In the genomic region with DNA sequence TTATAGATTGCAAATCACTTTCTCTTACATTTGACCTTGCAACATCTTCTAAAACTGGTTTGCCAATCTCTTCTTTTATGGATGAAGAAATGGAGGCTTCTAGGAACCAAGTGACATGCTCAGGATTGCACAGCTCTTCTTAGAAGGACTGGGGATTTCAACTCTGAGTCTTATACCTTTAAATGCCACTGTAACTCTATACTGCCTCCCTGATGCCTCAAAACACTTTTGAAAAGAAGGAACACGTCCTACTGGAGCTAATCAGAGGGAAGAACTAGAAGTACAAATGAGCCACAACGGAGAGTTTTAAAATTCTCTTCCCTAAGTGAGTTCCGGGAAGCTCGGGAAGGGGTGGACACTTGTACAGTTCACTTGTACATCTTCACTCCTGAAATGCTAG, we compare ENCODE assay signal across 8 cellular contexts. TPM values are rescaled to one million over a fixed set of nuclear protein-coding genes. Genes with fewer than 3 reads are reported as not detected.
DNase-seq lines count a peak whose midpoint lies in the region; ATAC-seq lines count a peak whose summit lies in the region.

No MANE protein-coding gene starts in this region.

- peak overlapping the region; percentile 93 for H3K4me3 ChIP-seq in iPS-18a (ENCODE audit: low read length)

- peak overlapping the region; percentile 74 for H3K4me3 Mint-ChIP-seq in activated naive CD8-positive, alpha-beta T cell treated with anti-CD3 and anti-CD28 coated beads for 36 hours
- H3K4me3 Mint-ChIP-seq in stimulated activated naive CD8-positive, alpha-beta T cell treated with anti-CD3 and anti-CD28 coated beads, Interleukin-15, amount 100 ng/mL, for 72 hours: peak overlapping the region; percentile 64 to 82

- peaks cover 6% of the 10 kb centered on the region for H3K4me1 ChIP-seq in iPS-18a (ENCODE audit: control insufficient read depth, low read depth, low read length)

- H3K27me3 ChIP-seq in iPS-18a (ENCODE audit: control insufficient read depth, insufficient read depth, low read length): peaks cover 48% of the 10 kb centered on the region

- no peak overlapping the region for H3K27ac Mint-ChIP-seq in activated naive CD8-positive, alpha-beta T cell treated with anti-CD3 and anti-CD28 coated beads for 36 hours
- no peak overlapping the region for H3K27ac Mint-ChIP-seq in stimulated activated naive CD8-positive, alpha-beta T cell treated with anti-CD3 and anti-CD28 coated beads, Interleukin-15, amount 100 ng/mL, for 72 hours

- ATAC-seq in stimulated activated naive CD8-positive, alpha-beta T cell treated with anti-CD3 and anti-CD28 coated beads, Interleukin-15, amount 100 ng/mL, for 72 hours: no peak
- ATAC-seq in HG03139 (IDR thresholded peaks at IDR 0.05; ENCODE audit: unreplicated experiment): no peak
- ATAC-seq in activated CD4-positive, CD25-positive, alpha-beta regulatory T cell treated with anti-CD3 and anti-CD28 coated beads, Interleukin-2, amount 50 U/mL, for 24 hours: no peak

- no peaks in the 10 kb centered on the region for H3K36me3 Mint-ChIP-seq in activated naive CD8-positive, alpha-beta T cell treated with anti-CD3 and anti-CD28 coated beads for 36 hours

- DNase-seq in NCI-H1417 (lab: John Stamatoyannopoulos, UW) (peak in 2 of 3 experiments; percentile 1 to 29), NCI-H1417 treated with DMSO at 0.1 percent for 48 hours (lab: John Stamatoyannopoulos, UW) (no peak), SK-N-DZ (ENCODE audit: low spot score) (no peak)
- DNase-seq in activated naive CD8-positive, alpha-beta T cell treated with anti-CD3 and anti-CD28 coated beads for 36 hours: no peak
- DNase-seq in stimulated activated naive CD8-positive, alpha-beta T cell treated with anti-CD3 and anti-CD28 coated beads, Interleukin-15, amount 100 ng/mL, for 72 hours: no peak

- no peak overlapping the region for H3K27ac ChIP-seq in iPS-18a (ENCODE audit: low read length)

- H3K9ac ChIP-seq in iPS-18a (ENCODE audit: low read length): peak overlapping the region; percentile 18

- peaks cover 6% of the 10 kb centered on the region for H3K4me1 Mint-ChIP-seq in activated naive CD8-positive, alpha-beta T cell treated with anti-CD3 and anti-CD28 coated beads for 36 hours
- peaks cover 17% of the 10 kb centered on the region for H3K4me1 Mint-ChIP-seq in stimulated activated naive CD8-positive, alpha-beta T cell treated with anti-CD3 and anti-CD28 coated beads, Interleukin-15, amount 100 ng/mL, for 72 hours

- H3K36me3 ChIP-seq in iPS-18a (ENCODE audit: control insufficient read depth, low read depth, low read length): no peaks in the 10 kb centered on the region

- H3K27me3 Mint-ChIP-seq in activated naive CD8-positive, alpha-beta T cell treated with anti-CD3 and anti-CD28 coated beads for 36 hours: peaks cover 60% of the 10 kb centered on the region
- peaks cover 76% of the 10 kb centered on the region for H3K27me3 Mint-ChIP-seq in stimulated activated naive CD8-positive, alpha-beta T cell treated with anti-CD3 and anti-CD28 coated beads, Interleukin-15, amount 100 ng/mL, for 72 hours

- H3K9me3 Mint-ChIP-seq in activated naive CD8-positive, alpha-beta T cell treated with anti-CD3 and anti-CD28 coated beads for 36 hours: no peaks in the 10 kb centered on the region
- no peaks in the 10 kb centered on the region for H3K9me3 Mint-ChIP-seq in stimulated activated naive CD8-positive, alpha-beta T cell treated with anti-CD3 and anti-CD28 coated beads, Interleukin-15, amount 100 ng/mL, for 72 hours

- H3K9me3 ChIP-seq in iPS-18a (ENCODE audit: control insufficient read depth, low read depth, low read length): no peaks in the 10 kb centered on the region

RNA-seq across cellular contexts. Expression of gene MITF, which starts 1.0 kb away (rescaled TPM):
- under 1 TPM; 0.06 to 0.25 TPM for total RNA-seq in activated naive CD8-positive, alpha-beta T cell treated with anti-CD3 and anti-CD28 coated beads for 36 hours
- 0.47 and 0.93 TPM in 2 replicates for polyA plus RNA-seq in SK-N-DZ (2014; cell fraction: cytosol; rRNA removed)
- polyA plus RNA-seq in SK-N-DZ (2014; cell fraction: nucleus; rRNA removed): 2.2 and 2.4 TPM in 2 replicates

Comparison
In these comparisons a context has a peak if more than half of its experiments do, and no peak if none do; other contexts are left out.
1. DNase-seq: peak in NCI-H1417 (2 of 3); none in NCI-H1417 treated with DMSO at 0.1 percent for 48 hours (single experiment), activated naive CD8-positive, alpha-beta T cell treated with anti-CD3 and anti-CD28 coated beads for 36 hours (single experiment), stimulated activated naive CD8-positive, alpha-beta T cell treated with anti-CD3 and anti-CD28 coated beads, Interleukin-15, amount 100 ng/mL, for 72 hours (0 of 2) and SK-N-DZ (single experiment).